ENCODE assay signal across 8 cellular contexts in the genomic region with DNA sequence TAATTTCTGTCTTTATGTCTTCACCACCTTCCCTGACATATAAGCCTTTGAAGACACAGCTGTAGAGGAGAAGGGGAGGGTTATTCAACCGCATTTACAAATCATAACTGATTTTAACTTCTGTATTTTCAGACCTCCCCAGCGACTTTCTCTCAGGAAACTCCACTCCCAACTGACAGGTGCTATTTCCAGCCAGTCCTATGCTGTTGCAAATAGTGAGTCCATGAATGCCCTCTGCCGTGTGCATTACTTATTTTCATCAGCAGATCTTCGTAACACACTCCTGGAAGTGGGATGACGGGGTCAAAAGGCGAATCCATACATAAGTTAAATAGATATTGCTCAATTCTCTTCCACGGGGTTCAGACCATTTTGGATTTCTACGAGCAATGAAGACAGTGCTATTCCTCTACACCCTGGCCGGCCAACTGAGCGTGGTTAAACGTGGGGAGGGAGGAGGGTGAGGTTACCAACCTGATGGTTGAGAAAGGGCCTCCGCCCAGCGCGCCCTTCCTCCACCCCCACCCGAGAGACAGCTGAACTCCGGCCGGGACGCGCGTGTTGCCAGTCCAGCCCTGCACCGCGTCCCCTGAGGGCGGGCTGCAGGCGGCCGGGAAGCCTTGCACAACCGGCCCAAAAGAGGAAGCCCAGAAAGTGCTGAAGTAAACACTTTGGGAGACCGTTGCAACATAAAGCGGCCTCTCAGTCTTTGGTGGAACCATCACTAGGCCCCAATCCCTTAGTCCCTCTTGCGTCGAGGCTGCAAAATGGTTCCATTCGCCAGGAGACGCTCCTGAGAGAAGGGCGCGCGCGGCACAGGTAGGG. TPM values are rescaled to one million over a fixed set of nuclear protein-coding genes. Genes with fewer than 3 reads are reported as not detected.
DNase-seq lines count a peak whose midpoint lies in the region; ATAC-seq and TF ChIP-seq lines count a peak whose summit lies in the region.

A gene with protein sequence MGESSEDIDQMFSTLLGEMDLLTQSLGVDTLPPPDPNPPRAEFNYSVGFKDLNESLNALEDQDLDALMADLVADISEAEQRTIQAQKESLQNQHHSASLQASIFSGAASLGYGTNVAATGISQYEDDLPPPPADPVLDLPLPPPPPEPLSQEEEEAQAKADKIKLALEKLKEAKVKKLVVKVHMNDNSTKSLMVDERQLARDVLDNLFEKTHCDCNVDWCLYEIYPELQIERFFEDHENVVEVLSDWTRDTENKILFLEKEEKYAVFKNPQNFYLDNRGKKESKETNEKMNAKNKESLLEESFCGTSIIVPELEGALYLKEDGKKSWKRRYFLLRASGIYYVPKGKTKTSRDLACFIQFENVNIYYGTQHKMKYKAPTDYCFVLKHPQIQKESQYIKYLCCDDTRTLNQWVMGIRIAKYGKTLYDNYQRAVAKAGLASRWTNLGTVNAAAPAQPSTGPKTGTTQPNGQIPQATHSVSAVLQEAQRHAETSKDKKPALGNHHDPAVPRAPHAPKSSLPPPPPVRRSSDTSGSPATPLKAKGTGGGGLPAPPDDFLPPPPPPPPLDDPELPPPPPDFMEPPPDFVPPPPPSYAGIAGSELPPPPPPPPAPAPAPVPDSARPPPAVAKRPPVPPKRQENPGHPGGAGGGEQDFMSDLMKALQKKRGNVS (plus strand): TSS at position 705 of the 825 bp plus-strand sequence. CDS start 53,986 bp downstream, outside the sequence.

- H3K9ac ChIP-seq in OCI-LY1 (ENCODE audit: low read length) (peak within 1 kb of the TSS; percentile 96), rectal smooth muscle tissue (ENCODE audit: low read length) (peak within 1 kb of the TSS; percentile 13)

- ATAC-seq in HG02642 (IDR thresholded peaks at IDR 0.05; ENCODE audit: poor library complexity, unreplicated experiment) (peak; percentile 66), heart right ventricle (peak; percentile 85 to 94 (median 91))

- no peak within 1 kb of the TSS for H2AFZ ChIP-seq in OCI-LY1 (ENCODE audit: low read length)

- H3K9me3 ChIP-seq in OCI-LY1 (ENCODE audit: low read length) (no peaks in the 10 kb centered on the region), heart right ventricle (no peaks in the 10 kb centered on the region)

- H3K4me3 ChIP-seq in OCI-LY1 (ENCODE audit: low read depth, low read length, poor library complexity, severe bottlenecking) (peak within 1 kb of the TSS; percentile 90), heart right ventricle (peak within 1 kb of the TSS; percentile 14 to 71 (median 47)), rectal smooth muscle tissue (ENCODE audit: low read length) (peak within 1 kb of the TSS; percentile 22)

- peak within 1 kb of the TSS; percentile 94 for H3K4me2 ChIP-seq in OCI-LY1 (ENCODE audit: low read length)

- no peaks in the 10 kb centered on the region for H3K27me3 ChIP-seq in OCI-LY1 (ENCODE audit: insufficient read depth, low read length)
- H3K27me3 ChIP-seq in heart right ventricle: peaks cover 0 to 56% (median 33%) of the 10 kb centered on the region in 7 donors
- no peaks in the 10 kb centered on the region for H3K27me3 ChIP-seq in rectal smooth muscle tissue (ENCODE audit: control insufficient read depth, insufficient read depth, low read length)

- H3K79me2 ChIP-seq in OCI-LY1 (ENCODE audit: insufficient read depth, low read length): peaks cover 47% of the 10 kb centered on the region

- H3K4me1 ChIP-seq in OCI-LY1 (ENCODE audit: insufficient read depth, low read length, severe bottlenecking) (peaks cover 43% of the 10 kb centered on the region), heart right ventricle (peaks cover 0 to 53% (median 0%) of the 10 kb centered on the region in 9 donors), rectal smooth muscle tissue (ENCODE audit: control insufficient read depth, insufficient read depth, low read length) (no peaks in the 10 kb centered on the region)

- in situ Hi-C loops in GM13977 (cut with MboI; ENCODE audit: low pct_unique_long_range_greater_than_20kb, low sequenced_read_pairs, unreplicated experiment): no loop called here

- peaks cover 35% of the 10 kb centered on the region for H3K36me3 ChIP-seq in OCI-LY1 (ENCODE audit: insufficient read depth, low read length)
- no peaks in the 10 kb centered on the region for H3K36me3 ChIP-seq in heart right ventricle
- no peaks in the 10 kb centered on the region for H3K36me3 ChIP-seq in rectal smooth muscle tissue (ENCODE audit: control insufficient read depth, insufficient read depth, low read length)

- DNase-seq in GM13977 (ENCODE audit: low spot score) (peak; percentile 66), heart right ventricle (peak; percentile 48 to 78), NCI-H82 (lab: John Stamatoyannopoulos, UW) (no peak), NCI-H187 treated with DMSO at 0.1 percent for 48 hours (lab: John Stamatoyannopoulos, UW) (no peak)
- peak; percentile 52 for DNase-seq in activated naive CD4-positive, alpha-beta T cell treated with Interleukin-2 at 50 U/mL for 16 hours

- 13 to 18% methylated on average over 36 of the region's 36 CpGs for WGBS in heart right ventricle, 2 donors

- H3K27ac ChIP-seq in OCI-LY1 (ENCODE audit: low read depth, low read length, poor library complexity, severe bottlenecking) (peak within 1 kb of the TSS; percentile 96), heart right ventricle (peak within 1 kb of the TSS in 9 of 10 donors; percentile 4 to 98 (median 44)), rectal smooth muscle tissue (ENCODE audit: low read depth, low read length) (no peak within 1 kb of the TSS)

- no peaks in the 10 kb centered on the region for H3K9me2 ChIP-seq in OCI-LY1 (ENCODE audit: low read depth, low read length)

- TF ChIP-seq CTCF in GM13977 (IDR thresholded peaks at IDR 0.05; ENCODE audit: extremely low read depth, insufficient read depth, missing control alignments) (no peak), OCI-LY1 (IDR thresholded peaks at IDR 0.05; ENCODE audit: low read length) (peak; percentile 14; the same call in 1 of the 2 replicates), heart right ventricle (IDR thresholded peaks at IDR 0.05) (no peak)

- intact Hi-C loops in heart right ventricle (cut with DNase I): no loop called here

- H4K20me1 ChIP-seq in OCI-LY1 (ENCODE audit: insufficient read depth, low read length): no peaks in the 10 kb centered on the region

- H3F3A ChIP-seq in OCI-LY1 (ENCODE audit: insufficient read depth, low read length): peaks cover 6% of the 10 kb centered on the region; the same call in 1 of the 2 replicates

RNA-seq across cellular contexts. Expression of the gene that starts here (rescaled TPM):
- total RNA-seq in heart right ventricle: 10 to 100 TPM in 1 of 10 donors, 1 to 10 TPM in 7, under 1 TPM in 2; 0.81 to 11.9 (median 2.0) TPM
- polyA plus RNA-seq in heart right ventricle: 1 to 10 TPM; 1.2 to 1.7 TPM

Comparison
In these comparisons a context has a peak if more than half of its experiments do, and no peak if none do; other contexts are left out.
1. DNase-seq: peak in GM13977 (single experiment), activated naive CD4-positive, alpha-beta T cell treated with Interleukin-2 at 50 U/mL for 16 hours (single experiment) and heart right ventricle (2 of 2); none in NCI-H82 (single experiment) and NCI-H187 treated with DMSO at 0.1 percent for 48 hours (single experiment).
2. H3K4me3 ChIP-seq: peak in every context shown above with its lines; median percentile 90 in OCI-LY1; 47 in heart right ventricle; 22 in rectal smooth muscle tissue.